In genomic region chr2:135890149-135890548, GRCh38 we compare ENCODE assay signal across 32 cellular contexts. TPM values are rescaled to one million over a fixed set of nuclear protein-coding genes. Genes with fewer than 3 reads are reported as not detected.
"Had no signal": no experiment of that assay in that cellular context is flagged by ENCODE, and none has a peak within 500 bp of the region (broad histone marks: within the 10 kb centered on the region; RNA-seq: fewer than 3 reads in every experiment).

No MANE protein-coding gene starts in this region.

- H3K4me1 ChIP-seq: ascending aorta, breast epithelium, esophagus muscularis mucosa, foreskin keratinocyte had no signal

- H3K27me3 ChIP-seq: ascending aorta, breast epithelium, cardiac muscle cell, esophagus muscularis mucosa, foreskin keratinocyte, gastrocnemius medialis had no signal

- H3K4me3 ChIP-seq: ascending aorta, breast epithelium, cardiac muscle cell, esophagus muscularis mucosa, gastrocnemius medialis had no signal

- DNase-seq: activated B cell treated with CpG ODN at 0.5 μM for 24 hours; activated CD4-positive, alpha-beta memory T cell treated with anti-CD3 and anti-CD28 coated beads, Interleukin-2, amount 10 ng/mL, durations not matched to agents 7 days and 5 days; activated CD4-positive, alpha-beta T cell treated with anti-CD3 and anti-CD28 coated beads for 48 hours; activated CD4-positive, alpha-beta T cell treated with anti-CD3 and anti-CD28 coated beads, Interleukin-2, amount 50 U/mL, for 4 hours; activated CD8-positive, alpha-beta memory T cell treated with anti-CD3 and anti-CD28 coated beads, Interleukin-2, amount 50 U/mL, for 48 hours; activated gamma-delta T cell; activated naive CD4-positive, alpha-beta T cell; activated naive CD4-positive, alpha-beta T cell treated with anti-CD3 and anti-CD28 coated beads, Interleukin-2, amount 10 ng/mL, durations not matched to agents 7 days and 5 days; activated naive CD8-positive, alpha-beta T cell treated with anti-CD3 and anti-CD28 coated beads, Interleukin-2, amount 10 ng/mL, durations not matched to agents 7 days and 5 days; activated T-cell treated with anti-CD3 and anti-CD28 coated beads for 4 hours; activated T-cell treated with anti-CD3 and anti-CD28 coated beads, Interleukin-2, amount 50 U/mL, for 24 hours; activated T-cell treated with anti-CD3 and anti-CD28 coated beads, Interleukin-2, amount 50 U/mL, for 72 hours; cortex of kidney; dermis blood vessel endothelial cell; effector CD4-positive, alpha-beta T cell; effector memory CD8-positive, alpha-beta T cell; erythroblast; foreskin keratinocyte; gastrocnemius medialis; glutamatergic neuron; T-helper 1 cell; T-helper 17 cell; T1000; WERI-Rb-1 had no signal

- H3K27ac ChIP-seq: ascending aorta, breast epithelium, cardiac muscle cell, esophagus muscularis mucosa, foreskin keratinocyte, gastrocnemius medialis, WERI-Rb-1 had no signal

- FAIRE-seq: colon had no signal

- ATAC-seq: activated CD4-positive, CD25-positive, alpha-beta regulatory T cell treated with anti-CD3 and anti-CD28 coated beads, Interleukin-2, amount 50 U/mL, for 24 hours; activated naive CD4-positive, alpha-beta T cell treated with anti-CD3 and anti-CD28 coated beads, Interleukin-2, amount 50 U/mL, for 72 hours; activated T-cell treated with anti-CD3 and anti-CD28 coated beads, Interleukin-2, amount 50 U/mL, for 72 hours; effector memory CD8-positive, alpha-beta T cell; foreskin keratinocyte; gastrocnemius medialis; T-helper 17 cell had no signal

- H3K36me3 ChIP-seq: ascending aorta, breast epithelium, cardiac muscle cell, esophagus muscularis mucosa, gastrocnemius medialis, WERI-Rb-1 had no signal

- H3K9me3 ChIP-seq: ascending aorta, breast epithelium, esophagus muscularis mucosa, gastrocnemius medialis had no signal

RNA-seq across cellular contexts. Expression of gene LCT, which starts 53.2 kb away (rescaled TPM):
- total RNA-seq: activated B cell treated with CpG ODN at 0.5 μM for 24 hours, ascending aorta, breast epithelium, chondrocyte, dermis blood vessel endothelial cell, esophagus muscularis mucosa, foreskin keratinocyte had no signal
- polyA plus RNA-seq: cardiac muscle cell, foreskin keratinocyte had no signal
